In the genomic region with DNA sequence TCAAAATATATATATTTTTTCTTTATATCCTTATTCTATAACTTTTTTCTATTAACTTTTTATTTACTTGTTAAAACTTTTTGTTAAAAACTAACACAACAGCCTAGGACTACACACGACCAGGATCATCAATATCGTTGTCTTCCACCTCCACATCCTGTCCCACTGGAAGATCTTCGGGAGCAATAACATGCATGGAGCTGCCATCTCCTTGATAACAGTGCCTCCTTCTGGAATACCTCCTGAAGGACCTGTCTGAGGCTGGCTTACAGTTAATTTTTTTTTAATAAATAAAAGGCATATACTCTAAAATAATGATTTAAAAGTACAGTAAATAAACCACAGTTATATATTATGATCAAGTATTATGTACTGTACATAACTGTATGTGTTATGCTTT, we compare ENCODE assay signal across 2 cellular contexts.
TF ChIP-seq lines count a peak whose summit lies in the region.

No MANE protein-coding gene starts in this region.

TF ChIP-seq in Ishikawa, 13 proteins besides CTCF, POLR2A, EP300 and RAD21:
- TF ChIP-seq, protein P1, sequence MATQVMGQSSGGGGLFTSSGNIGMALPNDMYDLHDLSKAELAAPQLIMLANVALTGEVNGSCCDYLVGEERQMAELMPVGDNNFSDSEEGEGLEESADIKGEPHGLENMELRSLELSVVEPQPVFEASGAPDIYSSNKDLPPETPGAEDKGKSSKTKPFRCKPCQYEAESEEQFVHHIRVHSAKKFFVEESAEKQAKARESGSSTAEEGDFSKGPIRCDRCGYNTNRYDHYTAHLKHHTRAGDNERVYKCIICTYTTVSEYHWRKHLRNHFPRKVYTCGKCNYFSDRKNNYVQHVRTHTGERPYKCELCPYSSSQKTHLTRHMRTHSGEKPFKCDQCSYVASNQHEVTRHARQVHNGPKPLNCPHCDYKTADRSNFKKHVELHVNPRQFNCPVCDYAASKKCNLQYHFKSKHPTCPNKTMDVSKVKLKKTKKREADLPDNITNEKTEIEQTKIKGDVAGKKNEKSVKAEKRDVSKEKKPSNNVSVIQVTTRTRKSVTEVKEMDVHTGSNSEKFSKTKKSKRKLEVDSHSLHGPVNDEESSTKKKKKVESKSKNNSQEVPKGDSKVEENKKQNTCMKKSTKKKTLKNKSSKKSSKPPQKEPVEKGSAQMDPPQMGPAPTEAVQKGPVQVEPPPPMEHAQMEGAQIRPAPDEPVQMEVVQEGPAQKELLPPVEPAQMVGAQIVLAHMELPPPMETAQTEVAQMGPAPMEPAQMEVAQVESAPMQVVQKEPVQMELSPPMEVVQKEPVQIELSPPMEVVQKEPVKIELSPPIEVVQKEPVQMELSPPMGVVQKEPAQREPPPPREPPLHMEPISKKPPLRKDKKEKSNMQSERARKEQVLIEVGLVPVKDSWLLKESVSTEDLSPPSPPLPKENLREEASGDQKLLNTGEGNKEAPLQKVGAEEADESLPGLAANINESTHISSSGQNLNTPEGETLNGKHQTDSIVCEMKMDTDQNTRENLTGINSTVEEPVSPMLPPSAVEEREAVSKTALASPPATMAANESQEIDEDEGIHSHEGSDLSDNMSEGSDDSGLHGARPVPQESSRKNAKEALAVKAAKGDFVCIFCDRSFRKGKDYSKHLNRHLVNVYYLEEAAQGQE (IDR thresholded peaks at IDR 0.05; ENCODE audit: low read depth), result no peak
- TF ChIP-seq CEBPB (IDR thresholded peaks at IDR 0.05) (no peak), FOXM1 (IDR thresholded peaks at IDR 0.05; ENCODE audit: borderline replicate concordance, low read depth) (no peak), ZBTB7A (IDR thresholded peaks at IDR 0.05; ENCODE audit: low read depth) (no peak)

TF ChIP-seq in K562, 482 proteins besides CTCF, POLR2A, EP300 and RAD21 (continued from another document):
- TF ChIP-seq, protein P2, sequence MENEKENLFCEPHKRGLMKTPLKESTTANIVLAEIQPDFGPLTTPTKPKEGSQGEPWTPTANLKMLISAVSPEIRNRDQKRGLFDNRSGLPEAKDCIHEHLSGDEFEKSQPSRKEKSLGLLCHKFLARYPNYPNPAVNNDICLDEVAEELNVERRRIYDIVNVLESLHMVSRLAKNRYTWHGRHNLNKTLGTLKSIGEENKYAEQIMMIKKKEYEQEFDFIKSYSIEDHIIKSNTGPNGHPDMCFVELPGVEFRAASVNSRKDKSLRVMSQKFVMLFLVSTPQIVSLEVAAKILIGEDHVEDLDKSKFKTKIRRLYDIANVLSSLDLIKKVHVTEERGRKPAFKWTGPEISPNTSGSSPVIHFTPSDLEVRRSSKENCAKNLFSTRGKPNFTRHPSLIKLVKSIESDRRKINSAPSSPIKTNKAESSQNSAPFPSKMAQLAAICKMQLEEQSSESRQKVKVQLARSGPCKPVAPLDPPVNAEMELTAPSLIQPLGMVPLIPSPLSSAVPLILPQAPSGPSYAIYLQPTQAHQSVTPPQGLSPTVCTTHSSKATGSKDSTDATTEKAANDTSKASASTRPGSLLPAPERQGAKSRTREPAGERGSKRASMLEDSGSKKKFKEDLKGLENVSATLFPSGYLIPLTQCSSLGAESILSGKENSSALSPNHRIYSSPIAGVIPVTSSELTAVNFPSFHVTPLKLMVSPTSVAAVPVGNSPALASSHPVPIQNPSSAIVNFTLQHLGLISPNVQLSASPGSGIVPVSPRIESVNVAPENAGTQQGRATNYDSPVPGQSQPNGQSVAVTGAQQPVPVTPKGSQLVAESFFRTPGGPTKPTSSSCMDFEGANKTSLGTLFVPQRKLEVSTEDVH (IDR thresholded peaks at IDR 0.05; ENCODE audit: low read depth, partially characterized antibody), result no peak
- TF ChIP-seq U2AF1 (optimal IDR thresholded peaks at IDR 0.05; ENCODE audit: low read depth, low read length), result no peak
- TF ChIP-seq TRIM28 (IDR thresholded peaks at IDR 0.05), result no peak
- TF ChIP-seq, protein P3, sequence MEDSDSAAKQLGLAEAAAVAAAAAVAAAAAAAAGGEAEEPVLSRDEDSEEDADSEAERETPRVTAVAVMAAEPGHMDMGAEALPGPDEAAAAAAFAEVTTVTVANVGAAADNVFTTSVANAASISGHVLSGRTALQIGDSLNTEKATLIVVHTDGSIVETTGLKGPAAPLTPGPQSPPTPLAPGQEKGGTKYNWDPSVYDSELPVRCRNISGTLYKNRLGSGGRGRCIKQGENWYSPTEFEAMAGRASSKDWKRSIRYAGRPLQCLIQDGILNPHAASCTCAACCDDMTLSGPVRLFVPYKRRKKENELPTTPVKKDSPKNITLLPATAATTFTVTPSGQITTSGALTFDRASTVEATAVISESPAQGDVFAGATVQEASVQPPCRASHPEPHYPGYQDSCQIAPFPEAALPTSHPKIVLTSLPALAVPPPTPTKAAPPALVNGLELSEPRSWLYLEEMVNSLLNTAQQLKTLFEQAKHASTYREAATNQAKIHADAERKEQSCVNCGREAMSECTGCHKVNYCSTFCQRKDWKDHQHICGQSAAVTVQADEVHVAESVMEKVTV (CRISPR knock-in tag; IDR thresholded peaks at IDR 0.05), result 0 out of 2 replicates have a peak, but pooled peaks have one; percentile 25
- no peak for TF ChIP-seq JUNB (CRISPR knock-in tag; conservative IDR thresholded peaks at IDR 0.05)
- 0 out of 2 replicates have a peak, but pooled peaks have one; percentile 15 for TF ChIP-seq SMC3 (conservative IDR thresholded peaks at IDR 0.05; ENCODE audit: insufficient read depth, low read depth, low read length)
- TF ChIP-seq POLR2H (tag; IDR thresholded peaks at IDR 0.05; ENCODE audit: low read depth), result no peak
